Comparison of ENCODE assay signal across 15 cellular contexts in genomic region chr2:105904938-105905337, GRCh38.
DNase-seq lines count a peak whose midpoint lies in the region; ATAC-seq and TF ChIP-seq lines count a peak whose summit lies in the region.
"Had no signal": no experiment of that assay in that cellular context is flagged by ENCODE, and none has a peak within 500 bp of the region (broad histone marks: within the 10 kb centered on the region; RNA-seq: fewer than 3 reads in every experiment).

No MANE protein-coding gene starts in this region.

- H3K4me3 Mint-ChIP-seq in activated CD8-positive, alpha-beta memory T cell treated with anti-CD3 and anti-CD28 coated beads, Interleukin-2, amount 10 ng/mL, durations not matched to agents 7 days and 5 days = no peak overlapping the region

- in situ Hi-C loops in GM13977 (cut with MboI; ENCODE audit: low pct_unique_long_range_greater_than_20kb, low sequenced_read_pairs, unreplicated experiment) = no loop called here

- POLR2A ChIA-PET in RWPE1 (lab: Yijun Ruan, JAX; ENCODE audit: low non-redundant PET) = no interaction called here

- H3K4me1 Mint-ChIP-seq in activated CD8-positive, alpha-beta memory T cell treated with anti-CD3 and anti-CD28 coated beads, Interleukin-2, amount 10 ng/mL, durations not matched to agents 7 days and 5 days = peaks cover 16% of the 10 kb centered on the region

- peaks cover 11% of the 10 kb centered on the region for H3K9me3 Mint-ChIP-seq in activated CD8-positive, alpha-beta memory T cell treated with anti-CD3 and anti-CD28 coated beads, Interleukin-2, amount 10 ng/mL, durations not matched to agents 7 days and 5 days (ENCODE audit: low read depth)

- peak; percentile 86 for ATAC-seq in GM19328 (IDR thresholded peaks at IDR 0.05; ENCODE audit: unreplicated experiment)
- ATAC-seq in HG02759 (IDR thresholded peaks at IDR 0.05; ENCODE audit: unreplicated experiment) = peak; percentile 95
- ATAC-seq in HG03469 (IDR thresholded peaks at IDR 0.05; ENCODE audit: unreplicated experiment) = peak; percentile 91
- no peak for ATAC-seq in activated CD8-positive, alpha-beta memory T cell treated with anti-CD3 and anti-CD28 coated beads, Interleukin-2, amount 10 ng/mL, durations not matched to agents 7 days and 5 days
- ATAC-seq: HepG2 had no signal

- no peak overlapping the region for H3K27ac Mint-ChIP-seq in activated CD8-positive, alpha-beta memory T cell treated with anti-CD3 and anti-CD28 coated beads, Interleukin-2, amount 10 ng/mL, durations not matched to agents 7 days and 5 days

- no peak for TF ChIP-seq CTCF in GM13977 (IDR thresholded peaks at IDR 0.05; ENCODE audit: extremely low read depth, insufficient read depth, missing control alignments)
- no peak for TF ChIP-seq CTCF in RWPE1 (conservative IDR thresholded peaks at IDR 0.05; ENCODE audit: low read depth)

- CTCF ChIA-PET in RWPE1 (lab: Yijun Ruan, JAX) = no interaction called here
- CTCF ChIA-PET in activated CD8-positive, alpha-beta memory T cell treated with anti-CD3 and anti-CD28 coated beads, Interleukin-2, amount 10 ng/mL, durations not matched to agents 7 days and 5 days (lab: Charles Lee) = no interaction called here

- H3K27me3 Mint-ChIP-seq in activated CD8-positive, alpha-beta memory T cell treated with anti-CD3 and anti-CD28 coated beads, Interleukin-2, amount 10 ng/mL, durations not matched to agents 7 days and 5 days = no peaks in the 10 kb centered on the region

- H3K27ac ChIP-seq in RWPE1 = no peak overlapping the region
- H3K27ac ChIP-seq: BLaER1 treated with 17β-estradiol and CSF1 and Interleukin-3, amounts not matched to agents 10 nM and 100 nM; right atrium auricular region had no signal

- peaks cover 29% of the 10 kb centered on the region for H3K36me3 Mint-ChIP-seq in activated CD8-positive, alpha-beta memory T cell treated with anti-CD3 and anti-CD28 coated beads, Interleukin-2, amount 10 ng/mL, durations not matched to agents 7 days and 5 days

- DNase-seq in GM13977 (ENCODE audit: low spot score) (peak; percentile 74), RWPE1 (ENCODE audit: low spot score) (no peak), dermis blood vessel endothelial cell (no peak), DMS114 treated with DMSO at 0.1 percent for 48 hours (lab: John Stamatoyannopoulos, UW; ENCODE audit: unreplicated experiment) (no peak)
- DNase-seq in activated CD8-positive, alpha-beta memory T cell treated with anti-CD3 and anti-CD28 coated beads, Interleukin-2, amount 10 ng/mL, durations not matched to agents 7 days and 5 days = no peak
- DNase-seq: activated CD4-positive, alpha-beta T cell treated with anti-CD3 and anti-CD28 coated beads for 4 hours; aorta; midbrain; NCI-H187 had no signal
